ENCODE assay signal across 8 cellular contexts in genomic region chr12:94831081-94831747, GRCh38.
DNase-seq lines count a peak whose midpoint lies in the region; ATAC-seq and TF ChIP-seq lines count a peak whose summit lies in the region.

No MANE protein-coding gene starts in this region.

- no peak for TF ChIP-seq CTCF in GM13977 (IDR thresholded peaks at IDR 0.05; ENCODE audit: extremely low read depth, insufficient read depth, missing control alignments)
- no peak for TF ChIP-seq CTCF in transverse colon (IDR thresholded peaks at IDR 0.05)
- TF ChIP-seq CTCF in mesothelial cell of epicardium (IDR thresholded peaks at IDR 0.05; ENCODE audit: unreplicated experiment) = no peak
- TF ChIP-seq CTCF in suprapubic skin (IDR thresholded peaks at IDR 0.05) = no peak

- no peaks in the 10 kb centered on the region for H3K9me3 Mint-ChIP-seq in activated T-helper 17 cell treated with anti-CD3 and anti-CD28 coated beads, Interleukin-2, amount 50 U/mL, for 72 hours
- H3K9me3 Mint-ChIP-seq in mesothelial cell of epicardium = peaks cover 14% of the 10 kb centered on the region

- no peak for TF ChIP-seq EP300 in transverse colon (IDR thresholded peaks at IDR 0.05; ENCODE audit: low read depth)
- no peak for TF ChIP-seq EP300 in suprapubic skin (IDR thresholded peaks at IDR 0.05)

- no peaks in the 10 kb centered on the region for H3K36me3 ChIP-seq in transverse colon
- no peaks in the 10 kb centered on the region for H3K36me3 ChIP-seq in suprapubic skin

- H3K27me3 Mint-ChIP-seq in activated T-helper 17 cell treated with anti-CD3 and anti-CD28 coated beads, Interleukin-2, amount 50 U/mL, for 72 hours = no peaks in the 10 kb centered on the region
- peaks cover 4% of the 10 kb centered on the region for H3K27me3 Mint-ChIP-seq in mesothelial cell of epicardium (ENCODE audit: low read depth)

- in situ Hi-C loops in GM13977 (cut with MboI; ENCODE audit: low pct_unique_long_range_greater_than_20kb, low sequenced_read_pairs, unreplicated experiment) (no loop called here), transverse colon (cut with MboI; ENCODE audit: low pct_ligation_motif_present in 1 of 4, low pct_unique_long_range_greater_than_20kb in 1 of 4, low sequenced_read_pairs in 3 of 4) (no loop called here)

- peak overlapping the region; percentile 65 for H3K27ac Mint-ChIP-seq in activated T-helper 17 cell treated with anti-CD3 and anti-CD28 coated beads, Interleukin-2, amount 50 U/mL, for 72 hours
- no peak overlapping the region for H3K27ac Mint-ChIP-seq in mesothelial cell of epicardium

- H3K4me1 Mint-ChIP-seq in activated T-helper 17 cell treated with anti-CD3 and anti-CD28 coated beads, Interleukin-2, amount 50 U/mL, for 72 hours = peaks cover 19% of the 10 kb centered on the region
- peaks cover 18% of the 10 kb centered on the region for H3K4me1 Mint-ChIP-seq in mesothelial cell of epicardium

- DNase-seq in GM13977 (ENCODE audit: low spot score) (peak; percentile 81), transverse colon (peak; percentile 56), NCI-H146 treated with DMSO at 0.1 percent for 48 hours (lab: John Stamatoyannopoulos, UW; ENCODE audit: unreplicated experiment) (no peak), mesothelial cell of epicardium (ENCODE audit: low spot score in 2 of 2, unreplicated experiment in 2 of 2) (no peak), suprapubic skin (ENCODE audit: low spot score in 2 of 2) (no peak)

- peak overlapping the region; percentile 32 for H3K4me3 Mint-ChIP-seq in activated T-helper 17 cell treated with anti-CD3 and anti-CD28 coated beads, Interleukin-2, amount 50 U/mL, for 72 hours
- H3K4me3 Mint-ChIP-seq in mesothelial cell of epicardium = no peak overlapping the region

- no peaks in the 10 kb centered on the region for H3K27me3 ChIP-seq in transverse colon
- H3K27me3 ChIP-seq in suprapubic skin = no peaks in the 10 kb centered on the region

- intact Hi-C loops in transverse colon (cut with DNase I; ENCODE audit: low total_unique reads) = no loop called here

- H3K27ac ChIP-seq in transverse colon = peak overlapping the region in 3 of 4 donors; percentile 5 to 76 (median 22)
- H3K27ac ChIP-seq in suprapubic skin = no peak overlapping the region

- 60 to 100% methylated on average over 1 to 9 of the region's 9 CpGs for WGBS in transverse colon (ENCODE audit: low coverage in 1 of 2), 2 donors
- 82% methylated on average over 7 of the region's 9 CpGs for WGBS in suprapubic skin

- TF ChIP-seq POLR2A in transverse colon (IDR thresholded peaks at IDR 0.05) = no peak
- no peak for TF ChIP-seq POLR2A in suprapubic skin (IDR thresholded peaks at IDR 0.05)

- H3K4me1 ChIP-seq in transverse colon (peaks cover 0 to 34% (median 10%) of the 10 kb centered on the region in 4 donors), suprapubic skin (peaks cover 6% of the 10 kb centered on the region)

- ATAC-seq in GM19397 (IDR thresholded peaks at IDR 0.05; ENCODE audit: unreplicated experiment) (peak; percentile 89), HG03342 (IDR thresholded peaks at IDR 0.05; ENCODE audit: unreplicated experiment) (peak; percentile 88)
- ATAC-seq in activated T-helper 17 cell treated with anti-CD3 and anti-CD28 coated beads, Interleukin-2, amount 50 U/mL, for 72 hours (replicated peaks) = peak; percentile 90

- H3K4me3 ChIP-seq in transverse colon (no peak overlapping the region), suprapubic skin (no peak overlapping the region)

- no peaks in the 10 kb centered on the region for H3K36me3 Mint-ChIP-seq in activated T-helper 17 cell treated with anti-CD3 and anti-CD28 coated beads, Interleukin-2, amount 50 U/mL, for 72 hours (ENCODE audit: low read depth)
- H3K36me3 Mint-ChIP-seq in mesothelial cell of epicardium = no peaks in the 10 kb centered on the region

- H3K9me3 ChIP-seq in transverse colon (no peaks in the 10 kb centered on the region), suprapubic skin (no peaks in the 10 kb centered on the region)

Comparison
In these comparisons a context has a peak if more than half of its experiments do, and no peak if none do; other contexts are left out.
1. DNase-seq: peak in GM13977 (single experiment) and transverse colon (single experiment); none in NCI-H146 treated with DMSO at 0.1 percent for 48 hours (single experiment), mesothelial cell of epicardium (0 of 2) and suprapubic skin (0 of 2).
2. Peak in every context shown above with its lines, with median percentiles within 50 percentile points of each other: ATAC-seq.